12 cellular contexts compared by ENCODE assay signal in genomic region chr11:129373489-129373953, GRCh38. TPM values are rescaled to one million over a fixed set of nuclear protein-coding genes. Genes with fewer than 3 reads are reported as not detected.
A peak's percentile ranks its signal among the peaks of the same experiment; 100 is the strongest.
DNase-seq lines count a peak whose midpoint lies in the region; ATAC-seq and TF ChIP-seq lines count a peak whose summit lies in the region.
"Had no signal": no experiment of that assay in that cellular context is flagged by ENCODE, and none has a peak within 500 bp of the region (broad histone marks: within the 10 kb centered on the region; RNA-seq: fewer than 3 reads in every experiment).

No MANE protein-coding gene starts in this region.

- TF ChIP-seq CTCF in colonic mucosa (IDR thresholded peaks at IDR 0.05) (no peak), upper lobe of right lung (IDR thresholded peaks at IDR 0.05) (no peak)

- intact Hi-C loops in Right ventricle myocardium inferior (cut with DNase I) (no loop called here), left ventricle myocardium superior (cut with micrococcal nuclease) (no loop called here), colonic mucosa (cut with DNase I) (no loop called here), upper lobe of right lung (cut with DNase I) (no loop called here)

- H3K27ac ChIP-seq in colonic mucosa, result no peak overlapping the region
- no peak overlapping the region for H3K27ac ChIP-seq in mesodermal cell (ENCODE audit: low read depth, low read length, severe bottlenecking)
- H3K27ac ChIP-seq in upper lobe of right lung, result no peak overlapping the region
- H3K27ac ChIP-seq in SJCRH30, result no peak overlapping the region
- H3K27ac ChIP-seq: SJSA1 had no signal

- DNase-seq in Right ventricle myocardium inferior (ENCODE audit: missing footprints) (peak; percentile 59), left ventricle myocardium superior (no peak), colonic mucosa (no peak), upper lobe of right lung (no peak), SJCRH30 (no peak)
- DNase-seq: caudate nucleus; GOT3; stimulated activated naive CD4-positive, alpha-beta T cell treated with Interleukin-2 at 50 U/mL for 16 hours had no signal

- H3K36me3 ChIP-seq in colonic mucosa, result no peaks in the 10 kb centered on the region
- no peaks in the 10 kb centered on the region for H3K36me3 ChIP-seq in mesodermal cell (ENCODE audit: control insufficient read depth, insufficient read depth, low read length)
- no peaks in the 10 kb centered on the region for H3K36me3 ChIP-seq in upper lobe of right lung
- H3K36me3 ChIP-seq in SJCRH30, result no peaks in the 10 kb centered on the region
- H3K36me3 ChIP-seq: SJSA1 had no signal

- ATAC-seq in Right ventricle myocardium inferior, result no peak
- ATAC-seq in left ventricle myocardium superior, result no peak
- no peak for ATAC-seq in upper lobe of right lung
- ATAC-seq in HG02840 (IDR thresholded peaks at IDR 0.05; ENCODE audit: low FRiP score, unreplicated experiment), result no peak
- ATAC-seq in GM19023 (IDR thresholded peaks at IDR 0.05; ENCODE audit: unreplicated experiment), result no peak

- H3K27me3 ChIP-seq in colonic mucosa (peaks cover 17% of the 10 kb centered on the region), upper lobe of right lung (peaks cover 92% of the 10 kb centered on the region), SJCRH30 (no peaks in the 10 kb centered on the region)

- 3 to 4% methylated on average over 14 to 20 of the region's 24 CpGs for WGBS in mesodermal cell (ENCODE audit: insufficient coverage in 2 of 2), 2 experiments

- H3K9me3 ChIP-seq in colonic mucosa (no peaks in the 10 kb centered on the region), mesodermal cell (ENCODE audit: control insufficient read depth, low read length) (no peaks in the 10 kb centered on the region), upper lobe of right lung (no peaks in the 10 kb centered on the region), SJCRH30 (replicated peaks) (no peaks in the 10 kb centered on the region)
- H3K9me3 ChIP-seq: SJSA1 had no signal

- H3K4me1 ChIP-seq in colonic mucosa, result no peaks in the 10 kb centered on the region
- H3K4me1 ChIP-seq in mesodermal cell (ENCODE audit: control insufficient read depth, insufficient read depth, low read length, poor library complexity, severe bottlenecking), result peaks cover 3% of the 10 kb centered on the region
- peaks cover 18% of the 10 kb centered on the region for H3K4me1 ChIP-seq in upper lobe of right lung
- H3K4me1 ChIP-seq in SJCRH30, result no peaks in the 10 kb centered on the region
- H3K4me1 ChIP-seq: SJSA1 had no signal

- no peak overlapping the region for H3K9ac ChIP-seq in colonic mucosa (ENCODE audit: low read depth in 2 of 2, low read length in 2 of 2)

- H3K4me3 ChIP-seq in colonic mucosa (peak overlapping the region; percentile 40), mesodermal cell (ENCODE audit: extremely low read depth, insufficient read depth, low read length, poor library complexity, severe bottlenecking) (peak overlapping the region; percentile 36), upper lobe of right lung (peak overlapping the region; percentile 36), SJCRH30 (no peak overlapping the region)
- H3K4me3 ChIP-seq: SJSA1 had no signal

RNA-seq across cellular contexts. Expression of gene BARX2, which starts 2.1 kb away (rescaled TPM):
- not detected for total RNA-seq in Right ventricle myocardium inferior
- total RNA-seq in left ventricle myocardium superior, result not detected
- total RNA-seq in colonic mucosa, result 10 to 100 TPM; 19.0 to 23.9 TPM
- polyA plus RNA-seq in mesodermal cell (2013, experiment 1 of 2), result 0.22 TPM
- polyA plus RNA-seq in mesodermal cell (2013, experiment 2 of 2), result not detected
- not detected for total RNA-seq in upper lobe of right lung
- total RNA-seq in SJCRH30 (2014; rRNA removed; shearing (Covaris generic)), result 0.06 and 0.18 TPM in 2 replicates
- total RNA-seq: SJSA1 had no signal

Comparison
In these comparisons a context has a peak if more than half of its experiments do, and no peak if none do; other contexts are left out.
1. RNA of gene BARX2, which starts 2.1 kb away (total RNA-seq): 19.0 to 23.9 TPM in colonic mucosa; 0.06 to 0.18 TPM in SJCRH30, not detected in Right ventricle myocardium inferior (single experiment), not detected in left ventricle myocardium superior (single experiment) and not detected in upper lobe of right lung (single experiment); every median in the first group is over 10 times any median in the second.